ENCODE assay signal across 23 cellular contexts in genomic region chr19:6969490-6969889, GRCh38. TPM values are rescaled to one million over a fixed set of nuclear protein-coding genes. Genes with fewer than 3 reads are reported as not detected.
A peak's percentile ranks its signal among the peaks of the same experiment; 100 is the strongest.
DNase-seq lines count a peak whose midpoint lies in the region; ATAC-seq, FAIRE-seq and TF ChIP-seq lines count a peak whose summit lies in the region.
"Had no signal": no experiment of that assay in that cellular context is flagged by ENCODE, and none has a peak within 500 bp of the region (broad histone marks: within the 10 kb centered on the region; RNA-seq: fewer than 3 reads in every experiment).

No MANE protein-coding gene starts in this region.

- H3K4me2 ChIP-seq in HCT116 (ENCODE audit: low read length) (no peak overlapping the region), OCI-LY7 (ENCODE audit: low read length) (no peak overlapping the region), K562 (ENCODE audit: insufficient read depth, low read length) (no peak overlapping the region)

- CTCF ChIA-PET in HCT116 (lab: Charles Lee) (no interaction called here), OCI-LY7 (lab: Charles Lee; ENCODE audit: unreplicated experiment) (no interaction called here), K562 (lab: Yijun Ruan, JAX; ENCODE audit: low intra/inter-chr PET ratio) (no interaction called here)

- H3K9me2 ChIP-seq in HCT116 (ENCODE audit: insufficient read depth): no peaks in the 10 kb centered on the region
- no peaks in the 10 kb centered on the region for H3K9me2 ChIP-seq in OCI-LY7 (ENCODE audit: insufficient read depth, low read length)

- H3K27me3 ChIP-seq in HCT116 (ENCODE audit: insufficient read depth, low read length): no peaks in the 10 kb centered on the region
- H3K27me3 ChIP-seq in K562 (ENCODE audit: control insufficient read depth in 2 of 2, insufficient read depth in 2 of 2, low read length in 2 of 2): peaks cover 2 to 13% of the 10 kb centered on the region in 2 experiments; a peak in 4 of 5 replicates
- no peaks in the 10 kb centered on the region for H3K27me3 ChIP-seq in upper lobe of right lung

- 2% methylated on average over 2 of the region's 2 CpGs for WGBS in K562 (ENCODE audit: insufficient coverage, low coverage, missing lambda C conversion rate)

- H3K36me3 ChIP-seq in HCT116 (ENCODE audit: control insufficient read depth in 1 of 2, insufficient read depth in 2 of 2, low read length in 2 of 2) (no peaks in the 10 kb centered on the region), OCI-LY7 (ENCODE audit: insufficient read depth, low read length) (no peaks in the 10 kb centered on the region), K562 (ENCODE audit: control insufficient read depth, insufficient read depth, low read length) (no peaks in the 10 kb centered on the region), upper lobe of right lung (no peaks in the 10 kb centered on the region)

- TF ChIP-seq POLR2A in HCT116 (IDR thresholded peaks at IDR 0.05; ENCODE audit: borderline replicate concordance, extremely low read depth, insufficient read depth, insufficient read length) (no peak), K562 (conservative IDR thresholded peaks at IDR 0.05) (no peak), GM18505 (IDR thresholded peaks at IDR 0.05; ENCODE audit: borderline replicate concordance, extremely low read depth, insufficient read depth, insufficient read length) (no peak)

- BruUV-seq in HCT116 (replicated peaks; lab: Mats Ljungman, UMichigan): no TSS peak
- no TSS peak for BruUV-seq in OCI-LY7 (replicated peaks; lab: Mats Ljungman, UMichigan)
- BruUV-seq in K562 (replicated peaks; lab: Mats Ljungman, UMichigan): no TSS peak

- H3K27ac ChIP-seq in HCT116 (ENCODE audit: low read depth, low read length) (no peak overlapping the region), OCI-LY7 (ENCODE audit: low read depth, low read length, poor library complexity, severe bottlenecking) (no peak overlapping the region), K562 (ENCODE audit: extremely low read depth, low read depth, low read length) (no peak overlapping the region), upper lobe of right lung (peak overlapping the region; percentile 47)
- H3K27ac ChIP-seq: C4-2B, GM23248 had no signal

- H2AFZ ChIP-seq in HCT116 (ENCODE audit: low read depth, low read length, poor library complexity, severe bottlenecking) (peak overlapping the region; percentile 14), OCI-LY7 (ENCODE audit: low read length) (peak overlapping the region; percentile 95), K562 (ENCODE audit: low read depth, low read length) (no peak overlapping the region)
- H2AFZ ChIP-seq: GM23248 had no signal

- no peaks in the 10 kb centered on the region for H4K20me1 ChIP-seq in HCT116 (ENCODE audit: insufficient read depth)
- H4K20me1 ChIP-seq in OCI-LY7 (ENCODE audit: insufficient read depth, low read length): no peaks in the 10 kb centered on the region
- H4K20me1 ChIP-seq in K562 (replicated peaks; ENCODE audit: control insufficient read depth, insufficient read depth, low read length): no peaks in the 10 kb centered on the region

- TF ChIP-seq RAD21 in HCT116 (IDR thresholded peaks at IDR 0.05; ENCODE audit: low read depth) (no peak), K562 (CRISPR knock-in tag; conservative IDR thresholded peaks at IDR 0.05 in 1 of 2, IDR thresholded peaks at IDR 0.05 in 1 of 2) (no peak)

- ATAC-seq in HCT116 (no peak), K562 (no peak), upper lobe of right lung (no peak), GM18505 (IDR thresholded peaks at IDR 0.05; ENCODE audit: unreplicated experiment) (no peak), HG03139 (IDR thresholded peaks at IDR 0.05; ENCODE audit: unreplicated experiment) (no peak), GM19324 (IDR thresholded peaks at IDR 0.05; ENCODE audit: low FRiP score, unreplicated experiment) (no peak)

- intact Hi-C loops in HCT116 (cut with micrococcal nuclease): no loop called here
- intact Hi-C loops in OCI-LY7 (cut with micrococcal nuclease; ENCODE audit: unreplicated experiment): no loop called here
- intact Hi-C loops in K562 (cut with micrococcal nuclease): no loop called here
- intact Hi-C loops in upper lobe of right lung (cut with DNase I): no loop called here

- H3K9ac ChIP-seq in HCT116 (ENCODE audit: low read length) (no peak overlapping the region), K562 (ENCODE audit: insufficient read depth in 1 of 2, low read depth in 2 of 2, low read length in 2 of 2) (no peak overlapping the region)
- H3K9ac ChIP-seq: GM23248 had no signal

- peaks cover 0 to 8% of the 10 kb centered on the region in 2 experiments; a peak in 2 of 4 replicates for H3K4me1 ChIP-seq in HCT116 (ENCODE audit: control insufficient read depth in 1 of 2, insufficient read depth in 2 of 2, low read length in 2 of 2)
- peaks cover 8% of the 10 kb centered on the region for H3K4me1 ChIP-seq in OCI-LY7 (ENCODE audit: insufficient read depth, low read length, poor library complexity, severe bottlenecking)
- H3K4me1 ChIP-seq in K562 (replicated peaks in 1 of 2; ENCODE audit: control insufficient read depth in 2 of 2, insufficient read depth in 2 of 2, low read length in 2 of 2): no peaks in the 10 kb centered on the region
- H3K4me1 ChIP-seq in upper lobe of right lung: no peaks in the 10 kb centered on the region

- FAIRE-seq in K562 (lab: Jason Lieb, UNC): no peak
- FAIRE-seq: D721Med, GM12891, H1 had no signal

- RAD21 ChIA-PET in HCT116 (lab: Charles Lee; ENCODE audit: low non-redundant PET in 1 of 2, low total read pairs in 2 of 2, uncharacterized antibody in 2 of 2, unreplicated experiment in 2 of 2): no interaction called here

- H3K79me2 ChIP-seq in HCT116 (ENCODE audit: insufficient read depth, low read length) (no peaks in the 10 kb centered on the region), OCI-LY7 (ENCODE audit: insufficient read depth, low read depth, low read length) (no peaks in the 10 kb centered on the region), K562 (ENCODE audit: control insufficient read depth, insufficient read depth, low read length) (no peaks in the 10 kb centered on the region)

- DNase-seq in HCT116 (ENCODE audit: low read depth, low spot score): no peak
- DNase-seq in OCI-LY7 (ENCODE audit: low spot score): no peak
- DNase-seq in K562 (ENCODE audit: extremely low read depth in 1 of 4, low spot score in 3 of 4): no peak
- no peak for DNase-seq in upper lobe of right lung
- DNase-seq in stimulated activated naive CD4-positive, alpha-beta T cell treated with Interleukin-2 at 50 U/mL for 16 hours (lab: John Stamatoyannopoulos, UW): no peak
- DNase-seq: CD4-positive, alpha-beta T cell; CD8-positive, alpha-beta memory T cell; DMS 273 treated with DMSO at 0.1 percent for 48 hours; DMS79; EL; GDM1; GM23248; H7; HCEC 1CT had no signal

- H3K9me3 ChIP-seq in HCT116 (ENCODE audit: control insufficient read depth in 1 of 2, insufficient read depth in 1 of 2, low read depth in 1 of 2, low read length in 2 of 2) (no peaks in the 10 kb centered on the region), OCI-LY7 (ENCODE audit: low read length) (peaks cover 14% of the 10 kb centered on the region), K562 (replicated peaks; ENCODE audit: control insufficient read depth, insufficient read depth, low read depth, low read length) (no peaks in the 10 kb centered on the region), upper lobe of right lung (no peaks in the 10 kb centered on the region)

- in situ Hi-C loops in K562 (cut with MboI): no loop called here

- H3K9me1 ChIP-seq in K562 (ENCODE audit: control insufficient read depth, insufficient read depth, low read length): no peaks in the 10 kb centered on the region

- TF ChIP-seq EP300 in K562 (IDR thresholded peaks at IDR 0.05; ENCODE audit: low read length): no peak

- H3K4me3 ChIP-seq in HCT116 (replicated peaks in 1 of 2; ENCODE audit: low read depth in 1 of 2, low read length in 2 of 2) (no peak overlapping the region), OCI-LY7 (ENCODE audit: low read depth, low read length, poor library complexity, severe bottlenecking) (no peak overlapping the region), K562 (no peak overlapping the region), upper lobe of right lung (no peak overlapping the region)
- H3K4me3 ChIP-seq: GM23248 had no signal

- no peak for TF ChIP-seq CTCF in HCT116 (IDR thresholded peaks at IDR 0.05 in 2 of 3, conservative IDR thresholded peaks at IDR 0.05 in 1 of 3; ENCODE audit: borderline replicate concordance in 1 of 3, insufficient read depth in 1 of 3, low read depth in 2 of 3, low read length in 2 of 3)
- TF ChIP-seq CTCF in OCI-LY7 (conservative IDR thresholded peaks at IDR 0.05; ENCODE audit: low read length): no peak
- TF ChIP-seq CTCF in K562 (IDR thresholded peaks at IDR 0.05 in 2 of 3, conservative IDR thresholded peaks at IDR 0.05 in 1 of 3; ENCODE audit: insufficient read depth in 2 of 3, low read depth in 1 of 3, low read length in 3 of 3): no peak
- TF ChIP-seq CTCF in upper lobe of right lung (IDR thresholded peaks at IDR 0.05): no peak

- POLR2A ChIA-PET in HCT116 (lab: Charles Lee): no interaction called here
- POLR2A ChIA-PET in OCI-LY7 (lab: Charles Lee): interaction anchor here (0.6 kb wide), 1 partner anchor 100 kb away, joined by 3 read pairs; the partner anchor contains the start of gene ZNF557
- POLR2A ChIA-PET in K562 (lab: Yijun Ruan, JAX): no interaction called here

TF ChIP-seq in HCT116, 20 proteins besides CTCF, POLR2A, EP300 and RAD21 (continues in another document):
- no peak for TF ChIP-seq SP1 (IDR thresholded peaks at IDR 0.05; ENCODE audit: low read depth)

RNA-seq across cellular contexts. Expression of gene MBD3L2B, which starts 51.7 kb away (rescaled TPM):
- total RNA-seq in HCT116 (2021; ENCODE audit: unreplicated experiment) (not detected), OCI-LY7 (2022) (not detected in 2 replicates), K562 (2014; rRNA removed) (not detected in 2 replicates), K562 (2014; rRNA removed; fragmentation: Illumina TruSeq; extraction: Trizol) (not detected in 2 replicates), K562 (2015; rRNA removed; fragmentation: Illumina TruSeq; extraction: Trizol) (not detected in 2 replicates), K562 (2021) (not detected in 2 replicates), upper lobe of right lung (not detected)
- not detected in 2 replicates for polyA plus RNA-seq in HCT116 (2012)
- total RNA-seq in OCI-LY7 (2014; rRNA removed; shearing (Covaris generic)): not detected in 2 replicates
- not detected in 2 replicates for total RNA-seq in K562 (2011; cell fraction: chromatin; rRNA removed; ENCODE audit: low replicate concordance)
- total RNA-seq in K562 (2011; cell fraction: nucleolus; rRNA removed): not detected in 2 replicates
- total RNA-seq in K562 (2011; cell fraction: nucleoplasm; rRNA removed): not detected in 2 replicates
- polyA plus RNA-seq in K562 (2011; rRNA removed) (not detected in 2 replicates), K562 (2014; fragmentation: Illumina TruSeq; extraction: Trizol) (not detected in 2 replicates), K562 (2014; fragmentation: Nextera tagmentation; extraction: Ambion mirVana) (not detected), K562 (2014; rRNA removed) (not detected in 2 replicates)
- polyA plus RNA-seq in K562 (2011; cell fraction: cytosol; rRNA removed): not detected in 2 replicates
- polyA plus RNA-seq in K562 (2011; cell fraction: nucleus; rRNA removed): not detected in 2 replicates
- not detected in 2 replicates for polyA plus RNA-seq in K562 (2012)
- polyA minus RNA-seq in K562 (2011; rRNA and poly(A)+ RNA removed): not detected in 2 replicates
- polyA minus RNA-seq in K562 (2011; cell fraction: cytosol; rRNA and poly(A)+ RNA removed): not detected in 2 replicates
- polyA minus RNA-seq in K562 (2011; cell fraction: nucleus; rRNA and poly(A)+ RNA removed): not detected in 2 replicates
- total RNA-seq: A172; CD4-positive, alpha-beta T cell; CD8-positive, alpha-beta memory T cell; GM23248; H1; H7 had no signal
- polyA plus RNA-seq: BJ; CD8-positive, alpha-beta memory T cell; GM23248; H1 had no signal
